ENCODE assay signal across 8 cellular contexts in genomic region chr2:102063948-102064678, GRCh38.
DNase-seq lines count a peak whose midpoint lies in the region; ATAC-seq, FAIRE-seq and TF ChIP-seq lines count a peak whose summit lies in the region.

No MANE protein-coding gene starts in this region.

- SMC1A ChIA-PET in GM12878 (lab: Charles Lee; ENCODE audit: uncharacterized antibody, unreplicated experiment) = interaction anchor here (1.2 to 4.8 kb wide), 8 partner anchors 9 to 176 kb away, joined by 3 to 29 read pairs (median 8); no protein-coding TSS in a partner anchor

- no peak overlapping the region for H3K4me2 ChIP-seq in GM12878 (ENCODE audit: control insufficient read depth, insufficient read depth)

- H3K9ac ChIP-seq in GM12878 (ENCODE audit: control insufficient read depth, insufficient read depth, low read length) = no peak overlapping the region

- TF ChIP-seq CTCF in GM12878 (IDR thresholded peaks at IDR 0.05 in 2 of 3, conservative IDR thresholded peaks at IDR 0.05 in 1 of 3; ENCODE audit: control insufficient read depth in 2 of 3, extremely low read depth in 1 of 3, insufficient read depth in 1 of 3, low read depth in 3 of 3, low read length in 3 of 3) = no peak
- TF ChIP-seq CTCF in GM20000 (IDR thresholded peaks at IDR 0.05; ENCODE audit: extremely low read depth, missing control alignments) = no peak

- DNase-seq in ELF-1 (ENCODE audit: low read depth, low spot score) (peak; percentile 94), NOMO-1 (lab: John Stamatoyannopoulos, UW; ENCODE audit: unreplicated experiment in 2 of 2) (peak; percentile 78 to 92), GM12878 (ENCODE audit: low read depth, low spot score) (no peak), inferior parietal cortex (ENCODE audit: extremely low spot score) (peak; percentile 52), small intestine (no peak), NCI-H345 (lab: John Stamatoyannopoulos, UW) (no peak), DMS153 treated with DMSO at 0.1 percent for 48 hours (lab: John Stamatoyannopoulos, UW; ENCODE audit: unreplicated experiment) (no peak), GM20000 (ENCODE audit: low spot score) (no peak)

- intact Hi-C loops in GM12878 (cut with micrococcal nuclease; ENCODE audit: unreplicated experiment) = no loop called here

- no peaks in the 10 kb centered on the region for H3K36me3 ChIP-seq in GM12878 (ENCODE audit: control insufficient read depth in 2 of 2, insufficient read depth in 2 of 2, low read length in 1 of 2)
- no peaks in the 10 kb centered on the region for H3K36me3 ChIP-seq in small intestine (ENCODE audit: control insufficient read depth in 2 of 2, insufficient read depth in 2 of 2, low read length in 2 of 2)

- TF ChIP-seq POLR2A in GM12878 (IDR thresholded peaks at IDR 0.05; ENCODE audit: low read depth, low read length) = no peak

- FAIRE-seq in GM12878 (lab: Jason Lieb, UNC) (no peak), small intestine (lab: Jason Lieb, UNC) (no peak)

- H3K4me1 ChIP-seq in GM12878 (ENCODE audit: control insufficient read depth, insufficient read depth, low read length) = no peaks in the 10 kb centered on the region; the same call in 1 of the 2 replicates
- H3K4me1 ChIP-seq in small intestine (ENCODE audit: control insufficient read depth in 2 of 2, insufficient read depth in 1 of 2, low read depth in 1 of 2, low read length in 1 of 2) = peaks cover 0 to 4% of the 10 kb centered on the region in 2 donors

- no peaks in the 10 kb centered on the region for H4K20me1 ChIP-seq in GM12878 (ENCODE audit: control insufficient read depth, insufficient read depth)

- 23% methylated on average over 9 of the region's 9 CpGs for WGBS in GM12878 (ENCODE audit: insufficient coverage, insufficient replicate concordance, low lambda C conversion rate, missing lambda C conversion rate)
- 25 to 35% (median 25%) methylated on average over 9 of the region's 9 CpGs for WGBS in small intestine, 3 donors

- TF ChIP-seq RAD21 in GM12878 (IDR thresholded peaks at IDR 0.05; ENCODE audit: insufficient read depth, low read depth, low read length) = no peak

- ATAC-seq in GM12878 = peak; percentile 69

- CTCF ChIA-PET in GM12878 (lab: Yijun Ruan, JAX) = interaction anchor here (0.5 to 2.4 kb wide), 6 partner anchors 10 to 426 kb away, joined by 3 to 5 read pairs (median 3); no protein-coding TSS in a partner anchor

- RAD21 ChIA-PET in GM12878 (lab: Charles Lee; ENCODE audit: unreplicated experiment) = interaction anchor here (0.7 to 4.9 kb wide), 4 partner anchors 15 to 176 kb away, joined by 3 to 29 read pairs (median 4); no protein-coding TSS in a partner anchor

- H3K9me3 ChIP-seq in GM12878 (replicated peaks; ENCODE audit: control insufficient read depth, insufficient read depth, low read length) = peaks cover 3% of the 10 kb centered on the region; the same call in 2 of the 3 replicates
- no peaks in the 10 kb centered on the region for H3K9me3 ChIP-seq in small intestine (ENCODE audit: control insufficient read depth, low read depth)

- H3K27ac ChIP-seq in GM12878 (ENCODE audit: control insufficient read depth, insufficient read depth) (no peak overlapping the region), small intestine (ENCODE audit: low read depth in 1 of 2, low read length in 1 of 2) (peak overlapping the region; percentile 56 to 91)

- in situ Hi-C loops in GM12878 (cut with MboI) = no loop called here

- H3K79me2 ChIP-seq in GM12878 (ENCODE audit: control insufficient read depth, insufficient read depth, low read length) = no peaks in the 10 kb centered on the region

- no peak for TF ChIP-seq EP300 in GM12878 (IDR thresholded peaks at IDR 0.05; ENCODE audit: borderline replicate concordance in 1 of 2, control insufficient read depth in 1 of 2, low read depth in 2 of 2, low read length in 2 of 2)

- BruUV-seq in GM12878 (replicated peaks; lab: Mats Ljungman, UMichigan) = no TSS peak

- POLR2A ChIA-PET in GM12878 (lab: Charles Lee) = no interaction called here

- H3K4me3 ChIP-seq in GM12878 (no peak overlapping the region), small intestine (ENCODE audit: low read depth in 1 of 2, low read length in 2 of 2) (no peak overlapping the region)

- H3K27me3 ChIP-seq in GM12878 (replicated peaks in 1 of 2; ENCODE audit: control insufficient read depth in 2 of 2, insufficient read depth in 2 of 2, low read length in 1 of 2) (no peaks in the 10 kb centered on the region; a peak in 1 of 4 replicates), small intestine (ENCODE audit: control insufficient read depth in 2 of 2, insufficient read depth in 2 of 2, low read length in 2 of 2) (no peaks in the 10 kb centered on the region)

- no peak overlapping the region for H2AFZ ChIP-seq in GM12878 (ENCODE audit: control insufficient read depth, low read depth, low read length)

TF ChIP-seq in GM12878, 131 proteins besides CTCF, POLR2A, EP300 and RAD21:
- TF ChIP-seq MEF2B (IDR thresholded peaks at IDR 0.05; ENCODE audit: partially characterized antibody, poor library complexity, severe bottlenecking) (no peak), SREBF2 (IDR thresholded peaks at IDR 0.05; ENCODE audit: low read length) (no peak), CBX5 (IDR thresholded peaks at IDR 0.05; ENCODE audit: low read depth) (no peak), NKRF (conservative IDR thresholded peaks at IDR 0.05) (no peak), TCF7 (IDR thresholded peaks at IDR 0.05; ENCODE audit: borderline replicate concordance) (no peak), TCF12 (IDR thresholded peaks at IDR 0.05; ENCODE audit: low read depth, low read length) (no peak), BACH1 (IDR thresholded peaks at IDR 0.05; ENCODE audit: borderline replicate concordance) (peak; percentile 99), ZBTB4 (CRISPR knock-in tag; IDR thresholded peaks at IDR 0.05) (no peak), YBX1 (IDR thresholded peaks at IDR 0.05) (no peak), BCL3 (IDR thresholded peaks at IDR 0.05; ENCODE audit: borderline replicate concordance, insufficient read depth, low read depth, low read length, poor library complexity, severe bottlenecking) (peak; percentile 20), YY1 (IDR thresholded peaks at IDR 0.05; ENCODE audit: low read depth, low read length) (no peak)
TF ChIP-seq in GM12878: peak in this region for 2.

Comparison
In these comparisons a context has a peak if more than half of its experiments do, and no peak if none do; other contexts are left out.
1. DNase-seq: peak in ELF-1 (single experiment), NOMO-1 (2 of 2) and inferior parietal cortex (single experiment); none in GM12878 (single experiment), small intestine (single experiment), NCI-H345 (single experiment), DMS153 treated with DMSO at 0.1 percent for 48 hours (single experiment) and GM20000 (single experiment).